Comparison of ENCODE assay signal across 8 cellular contexts in the genomic region with DNA sequence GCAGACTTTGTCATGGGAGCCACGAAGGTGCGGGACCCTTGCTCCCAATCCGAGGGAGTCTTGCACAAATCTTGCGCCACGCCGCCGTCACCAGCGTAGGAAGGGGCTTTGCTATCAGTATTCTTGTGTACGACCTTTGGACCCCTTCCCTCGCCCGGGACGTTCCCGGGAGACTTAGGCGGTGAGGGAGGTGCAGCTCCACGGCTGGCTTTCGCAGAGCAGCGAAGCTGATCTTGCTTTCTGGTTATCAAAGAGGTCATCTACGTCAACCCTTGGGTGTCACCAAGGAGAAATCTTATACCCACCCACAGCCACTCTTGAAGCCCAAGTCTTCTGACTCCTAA. TPM values are rescaled to one million over a fixed set of nuclear protein-coding genes. Genes with fewer than 3 reads are reported as not detected.
DNase-seq lines count a peak whose midpoint lies in the region; ATAC-seq and TF ChIP-seq lines count a peak whose summit lies in the region.

No MANE protein-coding gene starts in this region.

- H3K27me3 ChIP-seq in right atrium auricular region, result no peaks in the 10 kb centered on the region
- H3K27me3 ChIP-seq in skeletal muscle satellite cell (ENCODE audit: control insufficient read depth, insufficient read depth, low read length), result no peaks in the 10 kb centered on the region

- peaks cover 0 to 4% of the 10 kb centered on the region in 2 donors for H3K36me3 Mint-ChIP-seq in activated T-cell treated with anti-CD3 and anti-CD28 coated beads, Interleukin-2, amount 50 U/mL, for 72 hours (ENCODE audit: insufficient read depth in 2 of 2)

- peak overlapping the region; percentile 45 for H3K27ac Mint-ChIP-seq in activated T-cell treated with anti-CD3 and anti-CD28 coated beads, Interleukin-2, amount 50 U/mL, for 72 hours

- H3K9ac ChIP-seq in skeletal muscle satellite cell (ENCODE audit: low read depth, low read length), result peak overlapping the region; percentile 82

- peak overlapping the region; percentile 91 to 95 for H3K27ac ChIP-seq in right atrium auricular region

- no peaks in the 10 kb centered on the region for H3K36me3 ChIP-seq in right atrium auricular region
- no peaks in the 10 kb centered on the region for H3K36me3 ChIP-seq in skeletal muscle satellite cell (ENCODE audit: insufficient read depth, low read length)

- DNase-seq in stimulated activated naive CD4-positive, alpha-beta T cell (lab: John Stamatoyannopoulos, UW), result peak in 4 of 6 experiments; percentile 41 to 80 (median 66)
- DNase-seq in stimulated activated naive CD4-positive, alpha-beta T cell treated with Interleukin-2 at 50 U/mL for 16 hours (lab: John Stamatoyannopoulos, UW), result no peak
- DNase-seq in activated T-cell treated with anti-CD3 and anti-CD28 coated beads, Interleukin-2, amount 50 U/mL, for 72 hours, result peak in 1 of 2 donors; percentile 41
- peak; percentile 65 for DNase-seq in right atrium auricular region (ENCODE audit: low spot score)
- DNase-seq in cerebellar cortex (ENCODE audit: low spot score), result no peak

- TF ChIP-seq CTCF in right atrium auricular region (IDR thresholded peaks at IDR 0.05), result no peak

- H3K4me3 ChIP-seq in right atrium auricular region (peak overlapping the region; percentile 48 to 72), skeletal muscle satellite cell (ENCODE audit: low read length) (peak overlapping the region; percentile 94)

- no peaks in the 10 kb centered on the region for H3K9me3 ChIP-seq in right atrium auricular region
- no peaks in the 10 kb centered on the region for H3K9me3 ChIP-seq in skeletal muscle satellite cell (replicated peaks; ENCODE audit: low read length)

- peak overlapping the region; percentile 91 for H3K4me2 ChIP-seq in skeletal muscle satellite cell (ENCODE audit: low read length)

- no peaks in the 10 kb centered on the region for H3K27me3 Mint-ChIP-seq in activated T-cell treated with anti-CD3 and anti-CD28 coated beads, Interleukin-2, amount 50 U/mL, for 72 hours (ENCODE audit: low read depth)

- ATAC-seq in activated T-cell treated with anti-CD3 and anti-CD28 coated beads, Interleukin-2, amount 50 U/mL, for 72 hours (replicated peaks in 1 of 2), result no peak
- ATAC-seq in GM19397 (IDR thresholded peaks at IDR 0.05; ENCODE audit: unreplicated experiment) (no peak), HG03521 (IDR thresholded peaks at IDR 0.05; ENCODE audit: unreplicated experiment) (no peak)

- H3K9me3 Mint-ChIP-seq in activated T-cell treated with anti-CD3 and anti-CD28 coated beads, Interleukin-2, amount 50 U/mL, for 72 hours, result no peaks in the 10 kb centered on the region

- H3K4me1 ChIP-seq in right atrium auricular region (peaks cover 0 to 25% of the 10 kb centered on the region in 2 donors), skeletal muscle satellite cell (ENCODE audit: control insufficient read depth, insufficient read depth, low read length) (peaks cover 13% of the 10 kb centered on the region)

- H3K4me3 Mint-ChIP-seq in activated T-cell treated with anti-CD3 and anti-CD28 coated beads, Interleukin-2, amount 50 U/mL, for 72 hours, result peak overlapping the region; percentile 95 to 99

- peaks cover 46% of the 10 kb centered on the region for H3K4me1 Mint-ChIP-seq in activated T-cell treated with anti-CD3 and anti-CD28 coated beads, Interleukin-2, amount 50 U/mL, for 72 hours (ENCODE audit: low read depth)

RNA-seq across cellular contexts. Expression of a gene that starts 0.6 kb away (rescaled TPM):
- 100 to 1,000 TPM; 105 to 106 TPM for total RNA-seq in activated T-cell treated with anti-CD3 and anti-CD28 coated beads, Interleukin-2, amount 50 U/mL, for 72 hours
- 10 to 100 TPM; 60.3 to 63.9 TPM for total RNA-seq in right atrium auricular region
- 21.0 and 33.6 TPM in 2 replicates for total RNA-seq in skeletal muscle satellite cell (2012; rRNA removed)

RNA-seq across cellular contexts. Expression of a gene that starts 11.8 kb away (rescaled TPM):
- 10 to 100 TPM; 62.5 to 64.1 TPM for total RNA-seq in activated T-cell treated with anti-CD3 and anti-CD28 coated beads, Interleukin-2, amount 50 U/mL, for 72 hours
- total RNA-seq in right atrium auricular region, result 10 to 100 TPM; 36.5 to 52.9 TPM
- total RNA-seq in skeletal muscle satellite cell (2012; rRNA removed), result 74.3 and 74.9 TPM in 2 replicates

RNA-seq across cellular contexts. Expression of a gene that starts 34.0 kb away (rescaled TPM):
- total RNA-seq in activated T-cell treated with anti-CD3 and anti-CD28 coated beads, Interleukin-2, amount 50 U/mL, for 72 hours, result 10 to 100 TPM; 24.1 to 28.6 TPM
- total RNA-seq in right atrium auricular region, result 10 to 100 TPM; 49.6 to 58.2 TPM
- total RNA-seq in skeletal muscle satellite cell (2012; rRNA removed), result 133 and 141 TPM in 2 replicates

RNA-seq across cellular contexts. Expression of a gene that starts 41.9 kb away (rescaled TPM):
- total RNA-seq in activated T-cell treated with anti-CD3 and anti-CD28 coated beads, Interleukin-2, amount 50 U/mL, for 72 hours, result 10 to 100 TPM; 78.5 to 87.0 TPM
- 100 to 1,000 TPM; 593 to 729 TPM for total RNA-seq in right atrium auricular region
- 292 and 323 TPM in 2 replicates for total RNA-seq in skeletal muscle satellite cell (2012; rRNA removed)

RNA-seq across cellular contexts. Expression of a gene that starts 52.9 kb away (rescaled TPM):
- under 1 TPM; 0.29 to 0.46 TPM for total RNA-seq in activated T-cell treated with anti-CD3 and anti-CD28 coated beads, Interleukin-2, amount 50 U/mL, for 72 hours
- total RNA-seq in right atrium auricular region, result not detected
- total RNA-seq in skeletal muscle satellite cell (2012; rRNA removed), result under 0.01 TPM in 1 of 2 replicates, not detected in the other

Comparison
In these comparisons a context has a peak if more than half of its experiments do, and no peak if none do; other contexts are left out.
1. DNase-seq: peak in stimulated activated naive CD4-positive, alpha-beta T cell (4 of 6) and right atrium auricular region (single experiment); none in stimulated activated naive CD4-positive, alpha-beta T cell treated with Interleukin-2 at 50 U/mL for 16 hours (single experiment) and cerebellar cortex (single experiment).